ENCODE assay signal across 18 cellular contexts in genomic region chr15:42143356-42143755, GRCh38. TPM values are rescaled to one million over a fixed set of nuclear protein-coding genes. Genes with fewer than 3 reads are reported as not detected.
A peak's percentile ranks its signal among the peaks of the same experiment; 100 is the strongest.
DNase-seq lines count a peak whose midpoint lies in the region; ATAC-seq and TF ChIP-seq lines count a peak whose summit lies in the region.
"Had no signal": no experiment of that assay in that cellular context is flagged by ENCODE, and none has a peak within 500 bp of the region (broad histone marks: within the 10 kb centered on the region; RNA-seq: fewer than 3 reads in every experiment).

No MANE protein-coding gene starts in this region.

- H3K9me3 Mint-ChIP-seq in activated CD4-positive, alpha-beta T cell treated with anti-CD3 and anti-CD28 coated beads for 36 hours (ENCODE audit: low read depth) = no peaks in the 10 kb centered on the region
- H3K9me3 Mint-ChIP-seq in chondrocyte (ENCODE audit: low read depth) (no peaks in the 10 kb centered on the region), neural progenitor cell (peaks cover 11% of the 10 kb centered on the region)
- H3K9me3 Mint-ChIP-seq: CD8-positive, alpha-beta memory T cell had no signal

- H3K4me1 ChIP-seq in neural progenitor cell (no peaks in the 10 kb centered on the region), upper lobe of right lung (no peaks in the 10 kb centered on the region)
- H3K4me1 ChIP-seq: BLaER1 had no signal

- no peaks in the 10 kb centered on the region for H3K4me1 Mint-ChIP-seq in activated CD4-positive, alpha-beta T cell treated with anti-CD3 and anti-CD28 coated beads for 36 hours
- H3K4me1 Mint-ChIP-seq in chondrocyte (ENCODE audit: low read depth) (no peaks in the 10 kb centered on the region), neural progenitor cell (peaks cover 9% of the 10 kb centered on the region)
- H3K4me1 Mint-ChIP-seq: CD8-positive, alpha-beta memory T cell; GM23338 had no signal

- POLR2A ChIA-PET in activated CD4-positive, alpha-beta T cell treated with anti-CD3 and anti-CD28 coated beads for 36 hours (lab: Charles Lee) = no interaction called here

- no peak overlapping the region for H3K4me2 ChIP-seq in neural progenitor cell
- H3K4me2 ChIP-seq: BLaER1, GM23338 had no signal

- H3K4me3 Mint-ChIP-seq in activated CD4-positive, alpha-beta T cell treated with anti-CD3 and anti-CD28 coated beads for 36 hours = no peak overlapping the region
- no peak overlapping the region for H3K4me3 Mint-ChIP-seq in chondrocyte (ENCODE audit: unreplicated experiment)
- H3K4me3 Mint-ChIP-seq in neural progenitor cell = no peak overlapping the region
- H3K4me3 Mint-ChIP-seq: CD8-positive, alpha-beta memory T cell; GM23338 had no signal

- intact Hi-C loops in activated CD4-positive, alpha-beta T cell treated with anti-CD3 and anti-CD28 coated beads for 36 hours (cut with DNase I, micrococcal nuclease) = no loop called here
- intact Hi-C loops in upper lobe of right lung (cut with DNase I) = no loop called here

- CTCF ChIA-PET in activated CD4-positive, alpha-beta T cell treated with anti-CD3 and anti-CD28 coated beads for 36 hours (lab: Charles Lee) = interaction anchor here (0.5 kb wide), 1 partner anchor 59 kb away, joined by 3 read pairs; no protein-coding TSS in a partner anchor

- no peaks in the 10 kb centered on the region for H3F3A ChIP-seq in neural progenitor cell (ENCODE audit: low read depth)

- no peaks in the 10 kb centered on the region for H3K36me3 Mint-ChIP-seq in activated CD4-positive, alpha-beta T cell treated with anti-CD3 and anti-CD28 coated beads for 36 hours (ENCODE audit: low read depth)
- H3K36me3 Mint-ChIP-seq in chondrocyte (ENCODE audit: low read depth) = peaks cover 2% of the 10 kb centered on the region
- H3K36me3 Mint-ChIP-seq in neural progenitor cell = no peaks in the 10 kb centered on the region
- H3K36me3 Mint-ChIP-seq: CD8-positive, alpha-beta memory T cell had no signal

- peak; percentile 1 for DNase-seq in activated CD4-positive, alpha-beta T cell treated with anti-CD3 and anti-CD28 coated beads for 36 hours
- DNase-seq in activated CD4-positive, alpha-beta T cell treated with anti-CD3 and anti-CD28 coated beads, Interleukin-2, amount 50 U/mL, for 4 hours = no peak
- DNase-seq in chondrocyte (ENCODE audit: low spot score) = peak; percentile 58
- DNase-seq in neural progenitor cell (ENCODE audit: low spot score) = no peak
- peak; percentile 51 for DNase-seq in upper lobe of right lung
- DNase-seq in activated CD4-positive, alpha-beta T cell treated with anti-CD3 and anti-CD28 coated beads for 48 hours = no peak
- DNase-seq in NCI-H2171 treated with DMSO at 0.1 percent for 48 hours (lab: John Stamatoyannopoulos, UW) = no peak
- DNase-seq: AML-193; CD8-positive, alpha-beta memory T cell; DND-41; GDM1 had no signal

- no peak overlapping the region for H3K27ac Mint-ChIP-seq in activated CD4-positive, alpha-beta T cell treated with anti-CD3 and anti-CD28 coated beads for 36 hours
- H3K27ac Mint-ChIP-seq in chondrocyte (ENCODE audit: unreplicated experiment) (no peak overlapping the region), neural progenitor cell (peak overlapping the region; percentile 85)
- H3K27ac Mint-ChIP-seq: GM23338 had no signal

- TF ChIP-seq CTCF in chondrocyte (IDR thresholded peaks at IDR 0.05) = no peak
- no peak for TF ChIP-seq CTCF in neural progenitor cell (IDR thresholded peaks at IDR 0.05)
- TF ChIP-seq CTCF in upper lobe of right lung (IDR thresholded peaks at IDR 0.05) = no peak

- H3K9ac ChIP-seq in neural progenitor cell = no peak overlapping the region
- H3K9ac ChIP-seq: BLaER1 had no signal

- ATAC-seq in activated CD4-positive, alpha-beta T cell treated with anti-CD3 and anti-CD28 coated beads for 36 hours = no peak
- ATAC-seq in upper lobe of right lung = no peak
- no peak for ATAC-seq in HG03469 (IDR thresholded peaks at IDR 0.05; ENCODE audit: unreplicated experiment)
- ATAC-seq: GM23338 had no signal

- H3K4me3 ChIP-seq in neural progenitor cell (no peak overlapping the region), upper lobe of right lung (no peak overlapping the region)
- H3K4me3 ChIP-seq: BLaER1, GM23338 had no signal

- no peaks in the 10 kb centered on the region for H3K27me3 Mint-ChIP-seq in activated CD4-positive, alpha-beta T cell treated with anti-CD3 and anti-CD28 coated beads for 36 hours
- peaks cover 25% of the 10 kb centered on the region for H3K27me3 Mint-ChIP-seq in chondrocyte (ENCODE audit: low read depth)
- peaks cover 9% of the 10 kb centered on the region for H3K27me3 Mint-ChIP-seq in neural progenitor cell (ENCODE audit: insufficient read depth, low read depth)

- H4K20me1 ChIP-seq in neural progenitor cell (ENCODE audit: low read depth) = no peaks in the 10 kb centered on the region
- H4K20me1 ChIP-seq: BLaER1 had no signal

- H3K9me3 ChIP-seq in neural progenitor cell (ENCODE audit: low read depth) (no peaks in the 10 kb centered on the region), upper lobe of right lung (no peaks in the 10 kb centered on the region)
- H3K9me3 ChIP-seq: BLaER1 had no signal

- H3K79me2 ChIP-seq in neural progenitor cell (ENCODE audit: low read depth) = no peaks in the 10 kb centered on the region

- H3K27me3 ChIP-seq in neural progenitor cell = no peaks in the 10 kb centered on the region
- no peaks in the 10 kb centered on the region for H3K27me3 ChIP-seq in upper lobe of right lung
- H3K27me3 ChIP-seq: BLaER1 had no signal

- H3K27ac ChIP-seq in neural progenitor cell (no peak overlapping the region), upper lobe of right lung (no peak overlapping the region)
- H3K27ac ChIP-seq: 22Rv1, BLaER1 had no signal

- no peaks in the 10 kb centered on the region for H3K36me3 ChIP-seq in neural progenitor cell
- no peaks in the 10 kb centered on the region for H3K36me3 ChIP-seq in upper lobe of right lung
- H3K36me3 ChIP-seq: BLaER1 had no signal

- no peak overlapping the region for H2AFZ ChIP-seq in neural progenitor cell (replicated peaks)
- H2AFZ ChIP-seq: GM23338 had no signal

RNA-seq across cellular contexts. Expression of gene PLA2G4F, which starts 13.1 kb away (rescaled TPM):
- total RNA-seq in activated CD4-positive, alpha-beta T cell treated with anti-CD3 and anti-CD28 coated beads for 36 hours = not detected
- total RNA-seq in chondrocyte (not detected in 3 replicates), neural progenitor cell (ENCODE audit: low replicate concordance) (not detected in 2 replicates), upper lobe of right lung (104 TPM)
- total RNA-seq: A673; CD8-positive, alpha-beta memory T cell; GM23338; H7 had no signal

RNA-seq across cellular contexts. Expression of gene PLA2G4D, which starts 49.0 kb away (rescaled TPM):
- total RNA-seq in activated CD4-positive, alpha-beta T cell treated with anti-CD3 and anti-CD28 coated beads for 36 hours = not detected
- total RNA-seq in chondrocyte (not detected in 3 replicates), neural progenitor cell (ENCODE audit: low replicate concordance) (not detected in 2 replicates), upper lobe of right lung (not detected)
- total RNA-seq: A673; Caco-2; CD8-positive, alpha-beta memory T cell had no signal

Comparison
In these comparisons a context has a peak if more than half of its experiments do, and no peak if none do; other contexts are left out.
1. DNase-seq: peak in activated CD4-positive, alpha-beta T cell treated with anti-CD3 and anti-CD28 coated beads for 36 hours (single experiment), chondrocyte (single experiment) and upper lobe of right lung (single experiment); none in activated CD4-positive, alpha-beta T cell treated with anti-CD3 and anti-CD28 coated beads, Interleukin-2, amount 50 U/mL, for 4 hours (0 of 2), neural progenitor cell (single experiment), activated CD4-positive, alpha-beta T cell treated with anti-CD3 and anti-CD28 coated beads for 48 hours (single experiment) and NCI-H2171 treated with DMSO at 0.1 percent for 48 hours (single experiment).
2. RNA of gene PLA2G4F, which starts 13.1 kb away (total RNA-seq): 104 TPM in upper lobe of right lung (single experiment); not detected in activated CD4-positive, alpha-beta T cell treated with anti-CD3 and anti-CD28 coated beads for 36 hours, not detected in chondrocyte and not detected in neural progenitor cell; every median in the first group is over 10 times any median in the second.